In the genomic region with DNA sequence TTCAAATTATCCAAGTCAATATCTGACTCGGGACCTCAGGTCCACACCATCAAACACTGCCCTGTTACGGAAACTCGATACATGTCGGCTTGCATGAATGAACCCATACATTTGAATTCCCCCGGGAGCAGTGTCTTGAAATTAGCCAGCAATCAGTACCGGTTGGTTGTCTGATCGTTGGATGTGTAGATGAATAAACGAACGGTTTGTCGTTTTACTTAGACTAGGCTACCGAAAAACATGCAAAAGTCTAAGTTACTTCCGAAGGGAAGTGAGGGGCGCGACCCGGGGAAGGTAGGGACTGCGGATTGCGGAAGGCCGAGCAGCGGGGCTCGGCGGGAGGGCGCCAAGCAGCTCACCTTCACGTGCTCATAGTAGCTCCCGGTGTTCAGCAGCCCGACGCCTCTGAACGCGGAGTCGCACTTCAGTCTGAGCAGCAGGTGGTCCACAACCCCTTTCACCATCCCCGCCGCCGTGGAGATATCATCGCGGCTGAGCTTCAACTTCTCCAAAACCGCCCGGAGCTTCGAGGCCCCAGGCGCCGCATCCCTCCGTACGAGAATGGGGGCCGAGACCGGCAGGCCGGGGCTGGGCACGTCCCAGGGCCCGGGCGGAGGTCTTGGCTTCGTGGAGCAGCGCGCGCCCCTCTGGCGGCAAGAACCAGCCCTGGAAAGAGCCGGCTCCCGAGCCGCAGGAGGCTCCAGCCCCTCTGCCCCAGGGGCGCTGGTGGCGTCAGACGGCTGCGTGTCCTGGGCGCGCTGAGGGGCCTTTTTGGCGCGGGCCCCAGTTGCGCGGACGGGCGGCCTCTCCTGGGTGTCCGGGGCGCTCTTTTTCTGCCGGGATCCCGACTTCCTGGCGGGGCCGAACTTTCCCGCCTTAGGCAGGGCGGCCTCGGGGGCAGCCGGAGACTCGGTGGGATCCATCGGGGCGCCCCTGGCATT, we compare ENCODE assay signal across 1 cellular context.
A peak's percentile ranks its signal among the peaks of the same experiment; 100 is the strongest.
TF ChIP-seq lines count a peak whose summit lies in the region.

No MANE protein-coding gene starts in this region.

TF ChIP-seq in GM12878, 131 proteins besides CTCF, POLR2A, EP300 and RAD21 (continued from another document and continues in another):
- TF ChIP-seq SMC3 (IDR thresholded peaks at IDR 0.05; ENCODE audit: borderline replicate concordance, low read length) (no peak), KLF5 (IDR thresholded peaks at IDR 0.05; ENCODE audit: partially characterized antibody) (no peak), IKZF1 (conservative IDR thresholded peaks at IDR 0.05) (no peak; the same call in 1 of the 2 replicates), MXI1 (IDR thresholded peaks at IDR 0.05; ENCODE audit: low read depth, low read length) (no peak), NR2F1 (conservative IDR thresholded peaks at IDR 0.05) (no peak), FOXM1 (IDR thresholded peaks at IDR 0.05; ENCODE audit: low read depth, low read length) (peak; percentile 12), EED (IDR thresholded peaks at IDR 0.05; ENCODE audit: low read depth) (no peak; the same call in 1 of the 2 replicates), IRF4 (IDR thresholded peaks at IDR 0.05; ENCODE audit: low read depth, low read length) (no peak), NBN (IDR thresholded peaks at IDR 0.05) (no peak), TBL1XR1 (IDR thresholded peaks at IDR 0.05; ENCODE audit: low read depth, low read length) (no peak; the same call in 1 of the 2 replicates), RCOR1 (conservative IDR thresholded peaks at IDR 0.05; ENCODE audit: low read depth, low read length) (no peak), SMAD1 (IDR thresholded peaks at IDR 0.05; ENCODE audit: low read depth, partially characterized antibody) (no peak), JUNB (IDR thresholded peaks at IDR 0.05) (0 out of 2 replicates have a peak, but pooled peaks have one; percentile 24), GATAD2B (conservative IDR thresholded peaks at IDR 0.05; ENCODE audit: low read depth) (0 out of 2 replicates have a peak, but pooled peaks have one; percentile 50), PAX8 (IDR thresholded peaks at IDR 0.05) (no peak), FOS (IDR thresholded peaks at IDR 0.05; ENCODE audit: borderline replicate concordance, extremely low read depth, insufficient read length) (no peak), RUNX3 (IDR thresholded peaks at IDR 0.05; ENCODE audit: low read length) (0 out of 2 replicates have a peak, but pooled peaks have one; percentile 3), TCF3 (IDR thresholded peaks at IDR 0.05; ENCODE audit: borderline replicate concordance, insufficient read depth, low read depth, low read length) (no peak), NFXL1 (IDR thresholded peaks at IDR 0.05; ENCODE audit: borderline replicate concordance) (no peak), MEF2B (IDR thresholded peaks at IDR 0.05; ENCODE audit: partially characterized antibody, poor library complexity, severe bottlenecking) (peak; percentile 96), LARP7 (IDR thresholded peaks at IDR 0.05) (peak; percentile 77), MYB (IDR thresholded peaks at IDR 0.05; ENCODE audit: borderline replicate concordance, low read depth, low read length) (no peak), MYC (IDR thresholded peaks at IDR 0.05; ENCODE audit: insufficient read depth, insufficient read length, insufficient replicate concordance, low read length, severe bottlenecking) (peak; percentile 80), CBX5 (IDR thresholded peaks at IDR 0.05; ENCODE audit: low read depth) (0 out of 2 replicates have a peak, but pooled peaks have one; percentile 29), BHLHE40 (IDR thresholded peaks at IDR 0.05; ENCODE audit: borderline replicate concordance in 1 of 2, low read depth in 2 of 2, low read length in 1 of 2) (peak; percentile 77 to 91), CHD4 (IDR thresholded peaks at IDR 0.05) (no peak), SIN3A (IDR thresholded peaks at IDR 0.05; ENCODE audit: low read depth, low read length) (no peak), STAT1 (conservative IDR thresholded peaks at IDR 0.05) (no peak), CREB1 (IDR thresholded peaks at IDR 0.05; ENCODE audit: low read depth) (peak; percentile 25; the same call in 1 of the 2 replicates), CBFB (IDR thresholded peaks at IDR 0.05; ENCODE audit: low read depth) (no peak), CHD1 (IDR thresholded peaks at IDR 0.05; ENCODE audit: low read depth, low read length) (peak; percentile 51; the same call in 1 of the 2 replicates), ESRRA (IDR thresholded peaks at IDR 0.05; ENCODE audit: low read length) (no peak), SUZ12 (IDR thresholded peaks at IDR 0.05; ENCODE audit: unreplicated experiment) (no peak), SMAD5 (IDR thresholded peaks at IDR 0.05; ENCODE audit: low read depth) (no peak)
- TF ChIP-seq, protein P1, sequence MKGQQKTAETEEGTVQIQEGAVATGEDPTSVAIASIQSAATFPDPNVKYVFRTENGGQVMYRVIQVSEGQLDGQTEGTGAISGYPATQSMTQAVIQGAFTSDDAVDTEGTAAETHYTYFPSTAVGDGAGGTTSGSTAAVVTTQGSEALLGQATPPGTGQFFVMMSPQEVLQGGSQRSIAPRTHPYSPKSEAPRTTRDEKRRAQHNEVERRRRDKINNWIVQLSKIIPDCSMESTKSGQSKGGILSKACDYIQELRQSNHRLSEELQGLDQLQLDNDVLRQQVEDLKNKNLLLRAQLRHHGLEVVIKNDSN (IDR thresholded peaks at IDR 0.05; ENCODE audit: borderline replicate concordance, extremely low read length, insufficient read depth, low read depth, low read length) = no peak
- TF ChIP-seq, protein P2, sequence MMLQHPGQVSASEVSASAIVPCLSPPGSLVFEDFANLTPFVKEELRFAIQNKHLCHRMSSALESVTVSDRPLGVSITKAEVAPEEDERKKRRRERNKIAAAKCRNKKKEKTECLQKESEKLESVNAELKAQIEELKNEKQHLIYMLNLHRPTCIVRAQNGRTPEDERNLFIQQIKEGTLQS (IDR thresholded peaks at IDR 0.05; ENCODE audit: borderline replicate concordance, extremely low read depth, low read depth, low read length) = no peak
- TF ChIP-seq, protein P3, sequence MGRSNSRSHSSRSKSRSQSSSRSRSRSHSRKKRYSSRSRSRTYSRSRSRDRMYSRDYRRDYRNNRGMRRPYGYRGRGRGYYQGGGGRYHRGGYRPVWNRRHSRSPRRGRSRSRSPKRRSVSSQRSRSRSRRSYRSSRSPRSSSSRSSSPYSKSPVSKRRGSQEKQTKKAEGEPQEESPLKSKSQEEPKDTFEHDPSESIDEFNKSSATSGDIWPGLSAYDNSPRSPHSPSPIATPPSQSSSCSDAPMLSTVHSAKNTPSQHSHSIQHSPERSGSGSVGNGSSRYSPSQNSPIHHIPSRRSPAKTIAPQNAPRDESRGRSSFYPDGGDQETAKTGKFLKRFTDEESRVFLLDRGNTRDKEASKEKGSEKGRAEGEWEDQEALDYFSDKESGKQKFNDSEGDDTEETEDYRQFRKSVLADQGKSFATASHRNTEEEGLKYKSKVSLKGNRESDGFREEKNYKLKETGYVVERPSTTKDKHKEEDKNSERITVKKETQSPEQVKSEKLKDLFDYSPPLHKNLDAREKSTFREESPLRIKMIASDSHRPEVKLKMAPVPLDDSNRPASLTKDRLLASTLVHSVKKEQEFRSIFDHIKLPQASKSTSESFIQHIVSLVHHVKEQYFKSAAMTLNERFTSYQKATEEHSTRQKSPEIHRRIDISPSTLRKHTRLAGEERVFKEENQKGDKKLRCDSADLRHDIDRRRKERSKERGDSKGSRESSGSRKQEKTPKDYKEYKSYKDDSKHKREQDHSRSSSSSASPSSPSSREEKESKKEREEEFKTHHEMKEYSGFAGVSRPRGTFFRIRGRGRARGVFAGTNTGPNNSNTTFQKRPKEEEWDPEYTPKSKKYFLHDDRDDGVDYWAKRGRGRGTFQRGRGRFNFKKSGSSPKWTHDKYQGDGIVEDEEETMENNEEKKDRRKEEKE (IDR thresholded peaks at IDR 0.05) = no peak
- TF ChIP-seq, protein P4, sequence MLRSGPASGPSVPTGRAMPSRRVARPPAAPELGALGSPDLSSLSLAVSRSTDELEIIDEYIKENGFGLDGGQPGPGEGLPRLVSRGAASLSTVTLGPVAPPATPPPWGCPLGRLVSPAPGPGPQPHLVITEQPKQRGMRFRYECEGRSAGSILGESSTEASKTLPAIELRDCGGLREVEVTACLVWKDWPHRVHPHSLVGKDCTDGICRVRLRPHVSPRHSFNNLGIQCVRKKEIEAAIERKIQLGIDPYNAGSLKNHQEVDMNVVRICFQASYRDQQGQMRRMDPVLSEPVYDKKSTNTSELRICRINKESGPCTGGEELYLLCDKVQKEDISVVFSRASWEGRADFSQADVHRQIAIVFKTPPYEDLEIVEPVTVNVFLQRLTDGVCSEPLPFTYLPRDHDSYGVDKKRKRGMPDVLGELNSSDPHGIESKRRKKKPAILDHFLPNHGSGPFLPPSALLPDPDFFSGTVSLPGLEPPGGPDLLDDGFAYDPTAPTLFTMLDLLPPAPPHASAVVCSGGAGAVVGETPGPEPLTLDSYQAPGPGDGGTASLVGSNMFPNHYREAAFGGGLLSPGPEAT (IDR thresholded peaks at IDR 0.05; ENCODE audit: low read depth) = no peak
- TF ChIP-seq, protein P5, sequence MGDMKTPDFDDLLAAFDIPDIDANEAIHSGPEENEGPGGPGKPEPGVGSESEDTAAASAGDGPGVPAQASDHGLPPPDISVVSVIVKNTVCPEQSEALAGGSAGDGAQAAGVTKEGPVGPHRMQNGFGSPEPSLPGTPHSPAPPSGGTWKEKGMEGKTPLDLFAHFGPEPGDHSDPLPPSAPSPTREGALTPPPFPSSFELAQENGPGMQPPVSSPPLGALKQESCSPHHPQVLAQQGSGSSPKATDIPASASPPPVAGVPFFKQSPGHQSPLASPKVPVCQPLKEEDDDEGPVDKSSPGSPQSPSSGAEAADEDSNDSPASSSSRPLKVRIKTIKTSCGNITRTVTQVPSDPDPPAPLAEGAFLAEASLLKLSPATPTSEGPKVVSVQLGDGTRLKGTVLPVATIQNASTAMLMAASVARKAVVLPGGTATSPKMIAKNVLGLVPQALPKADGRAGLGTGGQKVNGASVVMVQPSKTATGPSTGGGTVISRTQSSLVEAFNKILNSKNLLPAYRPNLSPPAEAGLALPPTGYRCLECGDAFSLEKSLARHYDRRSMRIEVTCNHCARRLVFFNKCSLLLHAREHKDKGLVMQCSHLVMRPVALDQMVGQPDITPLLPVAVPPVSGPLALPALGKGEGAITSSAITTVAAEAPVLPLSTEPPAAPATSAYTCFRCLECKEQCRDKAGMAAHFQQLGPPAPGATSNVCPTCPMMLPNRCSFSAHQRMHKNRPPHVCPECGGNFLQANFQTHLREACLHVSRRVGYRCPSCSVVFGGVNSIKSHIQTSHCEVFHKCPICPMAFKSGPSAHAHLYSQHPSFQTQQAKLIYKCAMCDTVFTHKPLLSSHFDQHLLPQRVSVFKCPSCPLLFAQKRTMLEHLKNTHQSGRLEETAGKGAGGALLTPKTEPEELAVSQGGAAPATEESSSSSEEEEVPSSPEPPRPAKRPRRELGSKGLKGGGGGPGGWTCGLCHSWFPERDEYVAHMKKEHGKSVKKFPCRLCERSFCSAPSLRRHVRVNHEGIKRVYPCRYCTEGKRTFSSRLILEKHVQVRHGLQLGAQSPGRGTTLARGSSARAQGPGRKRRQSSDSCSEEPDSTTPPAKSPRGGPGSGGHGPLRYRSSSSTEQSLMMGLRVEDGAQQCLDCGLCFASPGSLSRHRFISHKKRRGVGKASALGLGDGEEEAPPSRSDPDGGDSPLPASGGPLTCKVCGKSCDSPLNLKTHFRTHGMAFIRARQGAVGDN (IDR thresholded peaks at IDR 0.05) = peak; percentile 89
- TF ChIP-seq, protein P6, sequence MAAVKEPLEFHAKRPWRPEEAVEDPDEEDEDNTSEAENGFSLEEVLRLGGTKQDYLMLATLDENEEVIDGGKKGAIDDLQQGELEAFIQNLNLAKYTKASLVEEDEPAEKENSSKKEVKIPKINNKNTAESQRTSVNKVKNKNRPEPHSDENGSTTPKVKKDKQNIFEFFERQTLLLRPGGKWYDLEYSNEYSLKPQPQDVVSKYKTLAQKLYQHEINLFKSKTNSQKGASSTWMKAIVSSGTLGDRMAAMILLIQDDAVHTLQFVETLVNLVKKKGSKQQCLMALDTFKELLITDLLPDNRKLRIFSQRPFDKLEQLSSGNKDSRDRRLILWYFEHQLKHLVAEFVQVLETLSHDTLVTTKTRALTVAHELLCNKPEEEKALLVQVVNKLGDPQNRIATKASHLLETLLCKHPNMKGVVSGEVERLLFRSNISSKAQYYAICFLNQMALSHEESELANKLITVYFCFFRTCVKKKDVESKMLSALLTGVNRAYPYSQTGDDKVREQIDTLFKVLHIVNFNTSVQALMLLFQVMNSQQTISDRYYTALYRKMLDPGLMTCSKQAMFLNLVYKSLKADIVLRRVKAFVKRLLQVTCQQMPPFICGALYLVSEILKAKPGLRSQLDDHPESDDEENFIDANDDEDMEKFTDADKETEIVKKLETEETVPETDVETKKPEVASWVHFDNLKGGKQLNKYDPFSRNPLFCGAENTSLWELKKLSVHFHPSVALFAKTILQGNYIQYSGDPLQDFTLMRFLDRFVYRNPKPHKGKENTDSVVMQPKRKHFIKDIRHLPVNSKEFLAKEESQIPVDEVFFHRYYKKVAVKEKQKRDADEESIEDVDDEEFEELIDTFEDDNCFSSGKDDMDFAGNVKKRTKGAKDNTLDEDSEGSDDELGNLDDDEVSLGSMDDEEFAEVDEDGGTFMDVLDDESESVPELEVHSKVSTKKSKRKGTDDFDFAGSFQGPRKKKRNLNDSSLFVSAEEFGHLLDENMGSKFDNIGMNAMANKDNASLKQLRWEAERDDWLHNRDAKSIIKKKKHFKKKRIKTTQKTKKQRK (IDR thresholded peaks at IDR 0.05; ENCODE audit: low read depth, low read length) = no peak
- TF ChIP-seq, protein P7, sequence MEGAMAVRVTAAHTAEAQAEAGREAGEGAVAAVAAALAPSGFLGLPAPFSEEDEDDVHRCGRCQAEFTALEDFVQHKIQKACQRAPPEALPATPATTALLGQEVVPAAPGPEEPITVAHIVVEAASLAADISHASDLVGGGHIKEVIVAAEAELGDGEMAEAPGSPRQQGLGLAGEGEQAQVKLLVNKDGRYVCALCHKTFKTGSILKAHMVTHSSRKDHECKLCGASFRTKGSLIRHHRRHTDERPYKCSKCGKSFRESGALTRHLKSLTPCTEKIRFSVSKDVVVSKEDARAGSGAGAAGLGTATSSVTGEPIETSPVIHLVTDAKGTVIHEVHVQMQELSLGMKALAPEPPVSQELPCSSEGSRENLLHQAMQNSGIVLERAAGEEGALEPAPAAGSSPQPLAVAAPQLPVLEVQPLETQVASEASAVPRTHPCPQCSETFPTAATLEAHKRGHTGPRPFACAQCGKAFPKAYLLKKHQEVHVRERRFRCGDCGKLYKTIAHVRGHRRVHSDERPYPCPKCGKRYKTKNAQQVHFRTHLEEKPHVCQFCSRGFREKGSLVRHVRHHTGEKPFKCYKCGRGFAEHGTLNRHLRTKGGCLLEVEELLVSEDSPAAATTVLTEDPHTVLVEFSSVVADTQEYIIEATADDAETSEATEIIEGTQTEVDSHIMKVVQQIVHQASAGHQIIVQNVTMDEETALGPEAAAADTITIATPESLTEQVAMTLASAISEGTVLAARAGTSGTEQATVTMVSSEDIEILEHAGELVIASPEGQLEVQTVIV (IDR thresholded peaks at IDR 0.05; ENCODE audit: borderline replicate concordance, partially characterized antibody) = no peak
- TF ChIP-seq, protein P8, sequence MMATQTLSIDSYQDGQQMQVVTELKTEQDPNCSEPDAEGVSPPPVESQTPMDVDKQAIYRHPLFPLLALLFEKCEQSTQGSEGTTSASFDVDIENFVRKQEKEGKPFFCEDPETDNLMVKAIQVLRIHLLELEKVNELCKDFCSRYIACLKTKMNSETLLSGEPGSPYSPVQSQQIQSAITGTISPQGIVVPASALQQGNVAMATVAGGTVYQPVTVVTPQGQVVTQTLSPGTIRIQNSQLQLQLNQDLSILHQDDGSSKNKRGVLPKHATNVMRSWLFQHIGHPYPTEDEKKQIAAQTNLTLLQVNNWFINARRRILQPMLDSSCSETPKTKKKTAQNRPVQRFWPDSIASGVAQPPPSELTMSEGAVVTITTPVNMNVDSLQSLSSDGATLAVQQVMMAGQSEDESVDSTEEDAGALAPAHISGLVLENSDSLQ (IDR thresholded peaks at IDR 0.05) = no peak
